9 cellular contexts compared by ENCODE assay signal in genomic region chr14:103879570-103880333, GRCh38. TPM values are rescaled to one million over a fixed set of nuclear protein-coding genes. Genes with fewer than 3 reads are reported as not detected.
DNase-seq lines count a peak whose midpoint lies in the region; ATAC-seq and TF ChIP-seq lines count a peak whose summit lies in the region.
"Had no signal": no experiment of that assay in that cellular context is flagged by ENCODE, and none has a peak within 500 bp of the region (broad histone marks: within the 10 kb centered on the region; RNA-seq: fewer than 3 reads in every experiment).

No MANE protein-coding gene starts in this region.

- no peak overlapping the region for H3K27ac Mint-ChIP-seq in activated CD4-positive, alpha-beta T cell treated with anti-CD3 and anti-CD28 coated beads, Interleukin-2, amount 10 ng/mL, durations not matched to agents 24 days and 14 days

- in situ Hi-C loops in transverse colon (cut with MboI; ENCODE audit: low pct_ligation_motif_present in 1 of 4, low pct_unique_long_range_greater_than_20kb in 1 of 4, low sequenced_read_pairs in 3 of 4): no loop called here

- no peak for TF ChIP-seq CTCF in adrenal gland (IDR thresholded peaks at IDR 0.05)
- TF ChIP-seq CTCF in transverse colon (IDR thresholded peaks at IDR 0.05): no peak

- H3K9me3 ChIP-seq in adrenal gland (replicated peaks in 1 of 3): no peaks in the 10 kb centered on the region
- no peaks in the 10 kb centered on the region for H3K9me3 ChIP-seq in transverse colon

- no peak for DNase-seq in activated CD4-positive, alpha-beta T cell treated with anti-CD3 and anti-CD28 coated beads, Interleukin-2, amount 10 ng/mL, durations not matched to agents 24 days and 14 days
- no peak for DNase-seq in activated CD4-positive, alpha-beta T cell treated with anti-CD3 and anti-CD28 coated beads for 4 hours
- peak; percentile 74 to 89 (median 87) for DNase-seq in adrenal gland
- peak; percentile 93 for DNase-seq in kidney tubule cell (ENCODE audit: low spot score)
- DNase-seq in transverse colon: peak; percentile 84
- no peak for DNase-seq in NOMO-1 treated with DMSO at 0.1 percent for 48 hours (lab: John Stamatoyannopoulos, UW; ENCODE audit: unreplicated experiment)
- DNase-seq in NOMO-1 treated with dmso at 0.1 percent for 144 hours (lab: John Stamatoyannopoulos, UW; ENCODE audit: unreplicated experiment): no peak

- H3K4me1 Mint-ChIP-seq in activated CD4-positive, alpha-beta T cell treated with anti-CD3 and anti-CD28 coated beads, Interleukin-2, amount 10 ng/mL, durations not matched to agents 24 days and 14 days: peaks cover 7% of the 10 kb centered on the region

- WGBS in adrenal gland, 4 donors: 16 to 31% (median 19%) methylated on average over 17 to 34 of the region's 34 CpGs
- WGBS in transverse colon (ENCODE audit: low coverage in 1 of 2), 2 donors: 38 to 46% methylated on average over 4 to 33 of the region's 34 CpGs

- H3K4me1 ChIP-seq in adrenal gland (replicated peaks in 1 of 2) (peaks cover 26 to 35% of the 10 kb centered on the region in 2 donors), transverse colon (peaks cover 29 to 50% (median 35%) of the 10 kb centered on the region in 4 donors)

- H3K36me3 Mint-ChIP-seq in activated CD4-positive, alpha-beta T cell treated with anti-CD3 and anti-CD28 coated beads, Interleukin-2, amount 10 ng/mL, durations not matched to agents 24 days and 14 days (ENCODE audit: low read depth): no peaks in the 10 kb centered on the region

- ATAC-seq in GM19463 (IDR thresholded peaks at IDR 0.05; ENCODE audit: unreplicated experiment): no peak

- TF ChIP-seq POLR2A in adrenal gland (IDR thresholded peaks at IDR 0.05): peak in 1 of 2 donors; percentile 40
- peak; percentile 55 for TF ChIP-seq POLR2A in transverse colon (IDR thresholded peaks at IDR 0.05)

- peaks cover 5% of the 10 kb centered on the region for H3K9me3 Mint-ChIP-seq in activated CD4-positive, alpha-beta T cell treated with anti-CD3 and anti-CD28 coated beads, Interleukin-2, amount 10 ng/mL, durations not matched to agents 24 days and 14 days

- H3K4me3 ChIP-seq in adrenal gland (peak overlapping the region in 1 of 4 donors; percentile 39), transverse colon (peak overlapping the region in 3 of 4 donors; percentile 5 to 33 (median 23))

- H3K36me3 ChIP-seq in adrenal gland (replicated peaks in 1 of 2) (no peaks in the 10 kb centered on the region), transverse colon (no peaks in the 10 kb centered on the region)

- peaks cover 1% of the 10 kb centered on the region for H3K27me3 Mint-ChIP-seq in activated CD4-positive, alpha-beta T cell treated with anti-CD3 and anti-CD28 coated beads, Interleukin-2, amount 10 ng/mL, durations not matched to agents 24 days and 14 days

- intact Hi-C loops in activated CD4-positive, alpha-beta T cell treated with anti-CD3 and anti-CD28 coated beads, Interleukin-2, amount 10 ng/mL, durations not matched to agents 24 days and 14 days (cut with micrococcal nuclease): no loop called here
- intact Hi-C loops in adrenal gland (cut with DNase I) (no loop called here), transverse colon (cut with DNase I; ENCODE audit: low total_unique reads) (loop anchor here (5.0 kb wide), 1 partner anchor 1617 kb away; no protein-coding TSS in a partner anchor)

- H3K4me3 Mint-ChIP-seq in activated CD4-positive, alpha-beta T cell treated with anti-CD3 and anti-CD28 coated beads, Interleukin-2, amount 10 ng/mL, durations not matched to agents 24 days and 14 days: peak overlapping the region; percentile 64

- H3K27ac ChIP-seq in adrenal gland (peak overlapping the region; percentile 13 to 89 (median 79)), transverse colon (peak overlapping the region; percentile 83 to 92 (median 86))

- H3K27me3 ChIP-seq in adrenal gland: no peaks in the 10 kb centered on the region
- H3K27me3 ChIP-seq in transverse colon: no peaks in the 10 kb centered on the region

- no peak for TF ChIP-seq EP300 in transverse colon (IDR thresholded peaks at IDR 0.05; ENCODE audit: low read depth)

RNA-seq across cellular contexts. Expression of gene PPP1R13B, which starts 32.4 kb away (rescaled TPM):
- total RNA-seq in activated CD4-positive, alpha-beta T cell treated with anti-CD3 and anti-CD28 coated beads, Interleukin-2, amount 10 ng/mL, durations not matched to agents 24 days and 14 days: 8.6 and 8.8 TPM in 2 replicates
- total RNA-seq in adrenal gland (10 to 100 TPM in 7 of 8 donors, 1 to 10 TPM in 1; 9.6 to 42.4 (median 22.6) TPM), transverse colon (100 to 1,000 TPM in 1 of 4 donors, 10 to 100 TPM in 3; 31.0 to 109 (median 42.0) TPM)
- polyA plus RNA-seq in adrenal gland: 10 to 100 TPM; 14.6 to 24.8 (median 17.0) TPM

RNA-seq across cellular contexts. Expression of gene TDRD9, which starts 48.5 kb away (rescaled TPM):
- total RNA-seq in activated CD4-positive, alpha-beta T cell treated with anti-CD3 and anti-CD28 coated beads, Interleukin-2, amount 10 ng/mL, durations not matched to agents 24 days and 14 days: 0.12 and 0.19 TPM in 2 replicates
- total RNA-seq in adrenal gland (1 to 10 TPM in 7 of 8 donors, under 1 TPM in 1; 0.06 to 7.0 (median 3.0) TPM), transverse colon (under 1 TPM in 2 of 4 donors, not detected in 2; 0.55 to 0.79 TPM)
- 1 to 10 TPM; 2.2 to 7.8 (median 5.8) TPM for polyA plus RNA-seq in adrenal gland
- total RNA-seq: T-helper 1 cell treated with Interleukin-12 subunit alpha and Interleukin-12 subunit beta and Interleukin-4 antibody, amounts not matched to agents 30 ng/mL and 1 ng/mL, for 36 hours had no signal

Comparison
In these comparisons a context has a peak if more than half of its experiments do, and no peak if none do; other contexts are left out.
1. DNase-seq: peak in adrenal gland (7 of 7), kidney tubule cell (single experiment) and transverse colon (single experiment); none in activated CD4-positive, alpha-beta T cell treated with anti-CD3 and anti-CD28 coated beads, Interleukin-2, amount 10 ng/mL, durations not matched to agents 24 days and 14 days (single experiment), activated CD4-positive, alpha-beta T cell treated with anti-CD3 and anti-CD28 coated beads for 4 hours (0 of 2), NOMO-1 treated with DMSO at 0.1 percent for 48 hours (single experiment) and NOMO-1 treated with dmso at 0.1 percent for 144 hours (single experiment).